Comparison of ENCODE assay signal across 24 cellular contexts in the genomic region with DNA sequence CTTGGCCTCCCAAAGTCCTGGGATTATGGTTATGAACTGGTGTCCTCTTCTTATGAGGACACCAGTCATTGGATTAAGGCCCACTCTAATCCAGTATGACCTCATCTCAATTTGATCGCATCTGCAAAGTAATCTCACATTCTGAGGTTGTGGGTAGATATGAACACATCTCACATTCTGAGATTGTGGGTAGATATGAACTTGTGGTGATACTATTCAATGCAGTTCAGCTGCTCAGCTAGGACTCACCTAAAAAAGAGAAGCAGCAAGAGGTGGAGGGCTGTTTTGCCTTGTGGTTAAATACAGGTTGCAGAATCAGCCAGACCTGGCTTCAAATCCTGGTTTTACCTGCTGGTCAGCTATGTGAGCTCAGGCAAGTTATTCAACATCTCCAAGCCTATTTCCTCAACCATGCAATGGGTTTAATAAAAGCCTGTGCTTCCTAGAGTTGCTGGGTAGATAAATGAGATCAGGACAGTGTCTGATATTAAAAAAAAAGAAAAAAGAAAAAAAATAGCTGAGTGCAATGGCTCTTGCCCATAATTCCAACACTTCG. TPM values are rescaled to one million over a fixed set of nuclear protein-coding genes. Genes with fewer than 3 reads are reported as not detected.
DNase-seq lines count a peak whose midpoint lies in the region; ATAC-seq and TF ChIP-seq lines count a peak whose summit lies in the region.
"Had no signal": no experiment of that assay in that cellular context is flagged by ENCODE, and none has a peak within 500 bp of the region (broad histone marks: within the 10 kb centered on the region; RNA-seq: fewer than 3 reads in every experiment).

No MANE protein-coding gene starts in this region.

- H3K4me3 Mint-ChIP-seq in activated CD4-positive, alpha-beta T cell treated with anti-CD3 and anti-CD28 coated beads, Interleukin-2, amount 10 ng/mL, durations not matched to agents 24 days and 14 days = no peak overlapping the region
- H3K4me3 Mint-ChIP-seq in CD8-positive, alpha-beta T cell = no peak overlapping the region
- H3K4me3 Mint-ChIP-seq in activated T-helper 17 cell treated with anti-CD3 and anti-CD28 coated beads, Interleukin-2, amount 50 U/mL, for 72 hours = no peak overlapping the region
- peak overlapping the region in 3 of 10 donors; percentile 18 to 27 (median 20) for H3K4me3 Mint-ChIP-seq in naive thymus-derived CD4-positive, alpha-beta T cell
- H3K4me3 Mint-ChIP-seq: B cell had no signal

- peak; percentile 92 for ATAC-seq in CD8-positive, alpha-beta T cell
- peak; percentile 89 for ATAC-seq in activated T-helper 17 cell treated with anti-CD3 and anti-CD28 coated beads, Interleukin-2, amount 50 U/mL, for 72 hours (replicated peaks)
- peak; percentile 90 for ATAC-seq in naive thymus-derived CD4-positive, alpha-beta T cell
- no peak for ATAC-seq in GM19455 (IDR thresholded peaks at IDR 0.05; ENCODE audit: unreplicated experiment)
- ATAC-seq: A549 had no signal

- no peaks in the 10 kb centered on the region for H3K36me3 Mint-ChIP-seq in activated CD4-positive, alpha-beta T cell treated with anti-CD3 and anti-CD28 coated beads, Interleukin-2, amount 10 ng/mL, durations not matched to agents 24 days and 14 days (ENCODE audit: low read depth)
- no peaks in the 10 kb centered on the region for H3K36me3 Mint-ChIP-seq in CD8-positive, alpha-beta T cell
- no peaks in the 10 kb centered on the region for H3K36me3 Mint-ChIP-seq in activated T-helper 17 cell treated with anti-CD3 and anti-CD28 coated beads, Interleukin-2, amount 50 U/mL, for 72 hours (ENCODE audit: low read depth)
- no peaks in the 10 kb centered on the region for H3K36me3 Mint-ChIP-seq in naive thymus-derived CD4-positive, alpha-beta T cell
- H3K36me3 Mint-ChIP-seq: naive B cell had no signal

- intact Hi-C loops in activated CD4-positive, alpha-beta T cell treated with anti-CD3 and anti-CD28 coated beads, Interleukin-2, amount 10 ng/mL, durations not matched to agents 24 days and 14 days (cut with micrococcal nuclease) = no loop called here
- intact Hi-C loops in CD8-positive, alpha-beta T cell (cut with DNase I, micrococcal nuclease) = no loop called here
- intact Hi-C loops in naive thymus-derived CD4-positive, alpha-beta T cell (cut with micrococcal nuclease) = no loop called here
- intact Hi-C loops in uterus (cut with DNase I; ENCODE audit: low total_unique reads) = no loop called here

- H3K27me3 ChIP-seq in CD8-positive, alpha-beta T cell (ENCODE audit: insufficient read depth, low read length) = no peaks in the 10 kb centered on the region
- no peaks in the 10 kb centered on the region for H3K27me3 ChIP-seq in naive thymus-derived CD4-positive, alpha-beta T cell (ENCODE audit: control insufficient read depth in 2 of 2, insufficient read depth in 2 of 2, low read length in 2 of 2)
- no peaks in the 10 kb centered on the region for H3K27me3 ChIP-seq in uterus
- H3K27me3 ChIP-seq: Peyer's patch, right atrium auricular region, SJCRH30 had no signal

- no peak for TF ChIP-seq CTCF in CD8-positive, alpha-beta T cell (IDR thresholded peaks at IDR 0.05)
- no peak for TF ChIP-seq CTCF in uterus (IDR thresholded peaks at IDR 0.05)

- peaks cover 17% of the 10 kb centered on the region for H3K4me1 ChIP-seq in CD8-positive, alpha-beta T cell (ENCODE audit: insufficient read depth, low read length)
- peaks cover 0 to 27% of the 10 kb centered on the region in 2 donors for H3K4me1 ChIP-seq in naive thymus-derived CD4-positive, alpha-beta T cell (ENCODE audit: control insufficient read depth in 2 of 2, insufficient read depth in 2 of 2, low read length in 2 of 2)
- H3K4me1 ChIP-seq in uterus = no peaks in the 10 kb centered on the region
- H3K4me1 ChIP-seq: A549, Peyer's patch, right atrium auricular region, SJCRH30 had no signal

- peaks cover 4% of the 10 kb centered on the region for H3K27me3 Mint-ChIP-seq in activated CD4-positive, alpha-beta T cell treated with anti-CD3 and anti-CD28 coated beads, Interleukin-2, amount 10 ng/mL, durations not matched to agents 24 days and 14 days
- no peaks in the 10 kb centered on the region for H3K27me3 Mint-ChIP-seq in CD8-positive, alpha-beta T cell (ENCODE audit: low read depth)
- H3K27me3 Mint-ChIP-seq in activated T-helper 17 cell treated with anti-CD3 and anti-CD28 coated beads, Interleukin-2, amount 50 U/mL, for 72 hours = no peaks in the 10 kb centered on the region
- no peaks in the 10 kb centered on the region for H3K27me3 Mint-ChIP-seq in naive thymus-derived CD4-positive, alpha-beta T cell

- no peak overlapping the region for H3K4me3 ChIP-seq in CD8-positive, alpha-beta T cell (ENCODE audit: low read depth, low read length)
- H3K4me3 ChIP-seq in naive thymus-derived CD4-positive, alpha-beta T cell (ENCODE audit: low read length) = no peak overlapping the region
- H3K4me3 ChIP-seq in uterus = no peak overlapping the region
- H3K4me3 ChIP-seq: A549, Peyer's patch, right atrium auricular region, SJCRH30 had no signal

- no peaks in the 10 kb centered on the region for H3K9me3 Mint-ChIP-seq in activated CD4-positive, alpha-beta T cell treated with anti-CD3 and anti-CD28 coated beads, Interleukin-2, amount 10 ng/mL, durations not matched to agents 24 days and 14 days
- H3K9me3 Mint-ChIP-seq in CD8-positive, alpha-beta T cell = no peaks in the 10 kb centered on the region
- H3K9me3 Mint-ChIP-seq in activated T-helper 17 cell treated with anti-CD3 and anti-CD28 coated beads, Interleukin-2, amount 50 U/mL, for 72 hours = no peaks in the 10 kb centered on the region
- H3K9me3 Mint-ChIP-seq in naive thymus-derived CD4-positive, alpha-beta T cell = peaks cover 0 to 9% (median 0%) of the 10 kb centered on the region in 11 donors

- H3K27ac ChIP-seq in CD8-positive, alpha-beta T cell (ENCODE audit: low read depth, low read length) = no peak overlapping the region
- no peak overlapping the region for H3K27ac ChIP-seq in naive thymus-derived CD4-positive, alpha-beta T cell (ENCODE audit: low read depth, low read length)
- H3K27ac ChIP-seq in uterus = no peak overlapping the region
- H3K27ac ChIP-seq: A549, Peyer's patch, right atrium auricular region, SJCRH30 had no signal

- H3K36me3 ChIP-seq in CD8-positive, alpha-beta T cell (ENCODE audit: insufficient read depth, low read length) = no peaks in the 10 kb centered on the region
- no peaks in the 10 kb centered on the region for H3K36me3 ChIP-seq in naive thymus-derived CD4-positive, alpha-beta T cell (ENCODE audit: control insufficient read depth in 2 of 3, insufficient read depth in 3 of 3, low read length in 3 of 3)
- H3K36me3 ChIP-seq in uterus = no peaks in the 10 kb centered on the region
- H3K36me3 ChIP-seq: Peyer's patch, right atrium auricular region, SJCRH30 had no signal

- peak; percentile 70 for DNase-seq in activated CD4-positive, alpha-beta T cell treated with anti-CD3 and anti-CD28 coated beads, Interleukin-2, amount 10 ng/mL, durations not matched to agents 24 days and 14 days
- DNase-seq in activated CD4-positive, alpha-beta T cell treated with anti-CD3 and anti-CD28 coated beads, Interleukin-2, amount 50 U/mL, for 1 hour = no peak
- no peak for DNase-seq in CD8-positive, alpha-beta T cell
- peak in 1 of 9 donors; percentile 27 for DNase-seq in naive thymus-derived CD4-positive, alpha-beta T cell
- DNase-seq in uterus = no peak
- no peak for DNase-seq in NCI-H2227 (lab: John Stamatoyannopoulos, UW; ENCODE audit: unreplicated experiment)
- DNase-seq: activated CD8-positive, alpha-beta memory T cell treated with anti-CD3 and anti-CD28 coated beads for 24 hours; amniotic stem cell; Calu3; cortex of kidney; glutamatergic neuron; H7; left cardiac atrium; mesendoderm; naive B cell; NCI-H510A; Peyer's patch; SJCRH30; trophoblast cell had no signal

- no peaks in the 10 kb centered on the region for H3K9me3 ChIP-seq in CD8-positive, alpha-beta T cell (ENCODE audit: low read length)
- peaks cover 0 to 9% (median 0%) of the 10 kb centered on the region in 3 experiments for H3K9me3 ChIP-seq in naive thymus-derived CD4-positive, alpha-beta T cell (ENCODE audit: control insufficient read depth in 2 of 3, low read length in 3 of 3)
- H3K9me3 ChIP-seq in uterus = no peaks in the 10 kb centered on the region
- H3K9me3 ChIP-seq: A549, right atrium auricular region, SJCRH30 had no signal

- TF ChIP-seq POLR2A in uterus (IDR thresholded peaks at IDR 0.05) = no peak

- H3K27ac Mint-ChIP-seq in activated CD4-positive, alpha-beta T cell treated with anti-CD3 and anti-CD28 coated beads, Interleukin-2, amount 10 ng/mL, durations not matched to agents 24 days and 14 days = no peak overlapping the region
- H3K27ac Mint-ChIP-seq in CD8-positive, alpha-beta T cell = peak overlapping the region; percentile 32
- H3K27ac Mint-ChIP-seq in activated T-helper 17 cell treated with anti-CD3 and anti-CD28 coated beads, Interleukin-2, amount 50 U/mL, for 72 hours = peak overlapping the region; percentile 31
- peak overlapping the region in 6 of 9 donors; percentile 0 to 55 (median 27) for H3K27ac Mint-ChIP-seq in naive thymus-derived CD4-positive, alpha-beta T cell
- H3K27ac Mint-ChIP-seq: B cell, naive B cell had no signal

- CTCF ChIA-PET in CD8-positive, alpha-beta T cell (lab: Charles Lee) = interaction anchor here (1.2 to 1.8 kb wide), 2 partner anchors 198 to 217 kb away, joined by 3 to 5 read pairs; no protein-coding TSS in a partner anchor
- CTCF ChIA-PET in naive thymus-derived CD4-positive, alpha-beta T cell (lab: Charles Lee) = interaction anchor here (0.7 to 1.2 kb wide), 3 partner anchors 10 to 98 kb away, joined by 3 to 7 read pairs (median 4); no protein-coding TSS in a partner anchor

- POLR2A ChIA-PET in CD8-positive, alpha-beta T cell (lab: Charles Lee) = interaction anchor here (1.0 to 2.1 kb wide), 2 partner anchors 11 to 21 kb away, joined by 3 to 5 read pairs; no protein-coding TSS in a partner anchor
- POLR2A ChIA-PET in naive thymus-derived CD4-positive, alpha-beta T cell (lab: Charles Lee) = interaction anchor here (0.6 to 0.7 kb wide), 2 partner anchors 275 to 463 kb away, joined by 3 read pairs; no protein-coding TSS in a partner anchor

- H3K4me1 Mint-ChIP-seq in activated CD4-positive, alpha-beta T cell treated with anti-CD3 and anti-CD28 coated beads, Interleukin-2, amount 10 ng/mL, durations not matched to agents 24 days and 14 days = peaks cover 11% of the 10 kb centered on the region
- H3K4me1 Mint-ChIP-seq in CD8-positive, alpha-beta T cell (ENCODE audit: low read depth) = peaks cover 21% of the 10 kb centered on the region
- peaks cover 10% of the 10 kb centered on the region for H3K4me1 Mint-ChIP-seq in activated T-helper 17 cell treated with anti-CD3 and anti-CD28 coated beads, Interleukin-2, amount 50 U/mL, for 72 hours
- H3K4me1 Mint-ChIP-seq in naive thymus-derived CD4-positive, alpha-beta T cell = peaks cover 8 to 24% (median 15%) of the 10 kb centered on the region in 7 donors
- H3K4me1 Mint-ChIP-seq: B cell, naive B cell had no signal

RNA-seq across cellular contexts. Expression of a gene that starts 8.5 kb away (rescaled TPM):
- total RNA-seq in activated CD4-positive, alpha-beta T cell treated with anti-CD3 and anti-CD28 coated beads, Interleukin-2, amount 10 ng/mL, durations not matched to agents 24 days and 14 days = 27.7 and 29.1 TPM in 2 replicates
- 10 to 100 TPM; 20.6 to 21.8 TPM for total RNA-seq in CD8-positive, alpha-beta T cell
- total RNA-seq in activated T-helper 17 cell treated with anti-CD3 and anti-CD28 coated beads, Interleukin-2, amount 50 U/mL, for 72 hours = 10 to 100 TPM; 24.7 to 26.6 TPM
- 10 to 100 TPM; 21.9 to 44.5 (median 23.1) TPM for total RNA-seq in naive thymus-derived CD4-positive, alpha-beta T cell
- polyA plus RNA-seq in naive thymus-derived CD4-positive, alpha-beta T cell = 10 to 100 TPM; 17.3 to 64.3 TPM
- total RNA-seq in uterus = 10 to 100 TPM in 3 of 4 donors, 1 to 10 TPM in 1; 6.6 to 44.1 (median 22.4) TPM

RNA-seq across cellular contexts. Expression of a gene that starts 45.9 kb away (rescaled TPM):
- 212 and 218 TPM in 2 replicates for total RNA-seq in activated CD4-positive, alpha-beta T cell treated with anti-CD3 and anti-CD28 coated beads, Interleukin-2, amount 10 ng/mL, durations not matched to agents 24 days and 14 days
- 100 to 1,000 TPM; 159 to 172 TPM for total RNA-seq in CD8-positive, alpha-beta T cell
- 100 to 1,000 TPM; 195 to 202 TPM for total RNA-seq in activated T-helper 17 cell treated with anti-CD3 and anti-CD28 coated beads, Interleukin-2, amount 50 U/mL, for 72 hours
- total RNA-seq in naive thymus-derived CD4-positive, alpha-beta T cell = 100 to 1,000 TPM; 166 to 228 (median 176) TPM
- polyA plus RNA-seq in naive thymus-derived CD4-positive, alpha-beta T cell = 10 to 100 TPM; 10.5 to 13.6 TPM
- total RNA-seq in uterus = 100 to 1,000 TPM in 3 of 4 donors, 10 to 100 TPM in 1; 31.8 to 177 (median 143) TPM
